8 cellular contexts compared by ENCODE assay signal in the genomic region with DNA sequence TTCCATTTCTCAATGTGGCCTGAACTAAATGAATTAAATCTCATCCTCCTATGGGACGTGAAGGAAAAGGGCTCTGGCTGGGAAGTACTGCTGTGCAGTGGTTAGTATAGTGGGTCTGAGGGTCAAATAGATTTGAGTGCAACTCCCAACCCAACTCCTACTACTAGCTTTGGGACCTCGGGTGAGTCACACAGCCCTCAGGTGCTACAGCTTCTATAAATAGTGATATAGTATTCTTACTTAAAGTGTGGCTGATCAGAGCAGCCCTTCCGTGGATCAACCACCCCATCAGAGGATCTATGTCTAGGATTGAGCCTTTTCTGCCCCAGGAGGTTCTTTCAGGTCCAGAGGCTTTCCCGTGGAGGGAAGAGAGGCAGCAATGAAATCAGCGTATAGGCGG. TPM values are rescaled to one million over a fixed set of nuclear protein-coding genes. Genes with fewer than 3 reads are reported as not detected.
DNase-seq lines count a peak whose midpoint lies in the region; ATAC-seq and TF ChIP-seq lines count a peak whose summit lies in the region.

No MANE protein-coding gene starts in this region.

- H3K4me3 Mint-ChIP-seq in naive thymus-derived CD4-positive, alpha-beta T cell = peak overlapping the region; percentile 86 to 95 (median 90)

- no peaks in the 10 kb centered on the region for H3K9me3 ChIP-seq in naive thymus-derived CD4-positive, alpha-beta T cell (ENCODE audit: control insufficient read depth in 2 of 3, low read length in 3 of 3)

- peaks cover 0 to 10% of the 10 kb centered on the region in 2 donors for H3K27me3 ChIP-seq in naive thymus-derived CD4-positive, alpha-beta T cell (ENCODE audit: control insufficient read depth in 2 of 2, insufficient read depth in 2 of 2, low read length in 2 of 2)

- peaks cover 0 to 4% (median 0%) of the 10 kb centered on the region in 5 donors for H3K36me3 Mint-ChIP-seq in naive thymus-derived CD4-positive, alpha-beta T cell

- POLR2A ChIA-PET in naive thymus-derived CD4-positive, alpha-beta T cell (lab: Charles Lee) = no interaction called here

- CTCF ChIA-PET in naive thymus-derived CD4-positive, alpha-beta T cell (lab: Charles Lee) = interaction anchor here (1.3 kb wide), 1 partner anchor 12 kb away, joined by 4 read pairs; no protein-coding TSS in a partner anchor

- peak overlapping the region; percentile 84 for H3K4me3 ChIP-seq in AG10803 (ENCODE audit: low read length)
- H3K4me3 ChIP-seq in LNCaP clone FGC (ENCODE audit: low read depth, low read length) = peak overlapping the region; percentile 61
- H3K4me3 ChIP-seq in choroid plexus epithelial cell (ENCODE audit: low read depth, low read length) = peak overlapping the region; percentile 60
- peak overlapping the region; percentile 65 for H3K4me3 ChIP-seq in naive thymus-derived CD4-positive, alpha-beta T cell (ENCODE audit: low read length)

- H3K27ac ChIP-seq in naive thymus-derived CD4-positive, alpha-beta T cell (ENCODE audit: low read depth, low read length) = no peak overlapping the region

- TF ChIP-seq CTCF in AG10803 (conservative IDR thresholded peaks at IDR 0.05; ENCODE audit: low read length) (no peak), LNCaP clone FGC (IDR thresholded peaks at IDR 0.05; ENCODE audit: control insufficient read depth, extremely low read depth, insufficient read depth) (no peak), choroid plexus epithelial cell (conservative IDR thresholded peaks at IDR 0.05; ENCODE audit: low read depth, low read length) (no peak)

- peaks cover 0 to 2% (median 0%) of the 10 kb centered on the region in 11 donors for H3K9me3 Mint-ChIP-seq in naive thymus-derived CD4-positive, alpha-beta T cell

- H3K4me1 ChIP-seq in naive thymus-derived CD4-positive, alpha-beta T cell (ENCODE audit: control insufficient read depth in 2 of 2, insufficient read depth in 2 of 2, low read length in 2 of 2) = peaks cover 0 to 14% of the 10 kb centered on the region in 2 donors

- H3K27ac Mint-ChIP-seq in naive thymus-derived CD4-positive, alpha-beta T cell = no peak overlapping the region

- no peaks in the 10 kb centered on the region for H3K36me3 ChIP-seq in naive thymus-derived CD4-positive, alpha-beta T cell (ENCODE audit: control insufficient read depth in 2 of 3, insufficient read depth in 3 of 3, low read length in 3 of 3)

- no peak for ATAC-seq in naive thymus-derived CD4-positive, alpha-beta T cell
- ATAC-seq in GM21390 (IDR thresholded peaks at IDR 0.05; ENCODE audit: unreplicated experiment) = no peak

- intact Hi-C loops in naive thymus-derived CD4-positive, alpha-beta T cell (cut with micrococcal nuclease) = loop anchor here (1.0 to 10.0 kb wide), 4 partner anchors 35 to 689 kb away; no protein-coding TSS in a partner anchor

- no peak for DNase-seq in AG10803 (ENCODE audit: low read depth)
- no peak for DNase-seq in LNCaP clone FGC (ENCODE audit: low read depth)
- peak; percentile 22 for DNase-seq in choroid plexus epithelial cell (ENCODE audit: low read depth)
- DNase-seq in naive thymus-derived CD4-positive, alpha-beta T cell = no peak
- DNase-seq in hepatic stellate cell (ENCODE audit: low spot score) = no peak
- no peak for DNase-seq in NCI-H2029 treated with DMSO at 0.1 percent for 48 hours (lab: John Stamatoyannopoulos, UW)
- no peak for DNase-seq in activated effector memory CD4-positive, alpha-beta T cell treated with Interleukin-2 at 50 U/mL for 16 hours

- H3K4me1 Mint-ChIP-seq in naive thymus-derived CD4-positive, alpha-beta T cell = peaks cover 12 to 22% (median 16%) of the 10 kb centered on the region in 7 donors

- peaks cover 64 to 80% (median 73%) of the 10 kb centered on the region in 5 donors for H3K27me3 Mint-ChIP-seq in naive thymus-derived CD4-positive, alpha-beta T cell

RNA-seq across cellular contexts. Expression of a gene that starts 0.9 kb away (rescaled TPM):
- total RNA-seq in naive thymus-derived CD4-positive, alpha-beta T cell = 1 to 10 TPM in 1 of 5 experiments, under 1 TPM in 4; 0.35 to 2.6 (median 0.46) TPM
- polyA plus RNA-seq in naive thymus-derived CD4-positive, alpha-beta T cell = not detected
